In the genomic region with DNA sequence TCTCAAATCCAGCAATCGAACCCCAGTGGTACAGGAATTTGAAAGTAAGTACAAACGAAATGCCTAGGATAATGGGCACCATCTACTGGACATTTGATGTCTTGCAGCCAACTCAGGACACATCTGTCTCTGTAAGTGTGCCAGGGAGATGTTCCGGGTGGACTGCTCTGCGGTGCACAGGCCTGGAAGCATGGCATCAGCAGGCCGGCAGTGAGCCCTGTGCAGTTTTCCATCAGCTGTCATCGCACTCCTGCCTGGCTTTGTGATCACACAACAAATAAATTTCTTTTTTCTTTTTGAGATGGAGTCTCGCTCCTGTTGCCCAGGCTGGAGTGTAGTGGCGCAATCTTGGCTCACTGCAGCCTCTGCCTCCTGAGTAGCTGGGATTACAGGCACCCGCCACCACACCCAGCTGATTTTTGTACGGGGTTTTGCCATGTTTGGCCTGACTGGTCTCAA, we compare ENCODE assay signal across 8 cellular contexts.
DNase-seq lines count a peak whose midpoint lies in the region; ATAC-seq, FAIRE-seq and TF ChIP-seq lines count a peak whose summit lies in the region.

No MANE protein-coding gene starts in this region.

- H3K4me1 ChIP-seq in kidney (ENCODE audit: control insufficient read depth in 1 of 2, insufficient read depth in 1 of 2, low read depth in 1 of 2, low read length in 2 of 2): peaks cover 0 to 3% of the 10 kb centered on the region in 2 donors

- H3K4me3 ChIP-seq in NB4 (ENCODE audit: low read depth, low read length) (no peak overlapping the region), kidney (ENCODE audit: low read length in 2 of 2) (peak overlapping the region in 1 of 2 donors; percentile 37)

- no peak overlapping the region for H3K9ac ChIP-seq in kidney (ENCODE audit: low read length in 2 of 2)

- no peaks in the 10 kb centered on the region for H3K9me3 ChIP-seq in kidney (ENCODE audit: control insufficient read depth in 1 of 2, low read length in 2 of 2)

- in situ Hi-C loops in Caki2 (cut with HindIII; ENCODE audit: low pct_unique_long_range_greater_than_20kb, low sequenced_read_pairs): no loop called here

- peak; percentile 2 for DNase-seq in Caki2 (ENCODE audit: low read depth)
- peak; percentile 69 for DNase-seq in GM20000 (ENCODE audit: low spot score)
- peak; percentile 78 for DNase-seq in NB4 (ENCODE audit: low read depth)
- peak; percentile 21 for DNase-seq in T-helper 9 cell
- DNase-seq in central memory CD4-positive, alpha-beta T cell: peak; percentile 40
- DNase-seq in kidney: no peak
- DNase-seq in stimulated activated CD4-positive, alpha-beta T cell treated with anti-CD3 and anti-CD28 coated beads, Interleukin-15, amount 100 ng/mL, for 48 hours (ENCODE audit: low read depth in 2 of 2): peak; percentile 15 to 41

- intact Hi-C loops in kidney (cut with DNase I): loop anchor here (5.0 to 10.0 kb wide), 2 partner anchors 83 to 215 kb away; no protein-coding TSS in a partner anchor

- peak; percentile 70 for FAIRE-seq in kidney (lab: Jason Lieb, UNC)

- TF ChIP-seq CTCF in GM20000 (IDR thresholded peaks at IDR 0.05; ENCODE audit: extremely low read depth, missing control alignments): peak; percentile 61
- TF ChIP-seq CTCF in NB4 (IDR thresholded peaks at IDR 0.05; ENCODE audit: low read depth, low read length): peak; percentile 91
- TF ChIP-seq CTCF in kidney (IDR thresholded peaks at IDR 0.05; ENCODE audit: borderline replicate concordance, extremely low read depth, insufficient read depth): peak; percentile 83

- no peak overlapping the region for H3K27ac ChIP-seq in kidney (ENCODE audit: low read depth in 2 of 2, low read length in 2 of 2)

- H3K36me3 ChIP-seq in kidney (ENCODE audit: control insufficient read depth in 1 of 2, insufficient read depth in 2 of 2, low read length in 2 of 2): no peaks in the 10 kb centered on the region

- ATAC-seq in HG03045 (IDR thresholded peaks at IDR 0.05; ENCODE audit: unreplicated experiment): no peak

- TF ChIP-seq POLR2A in NB4 (IDR thresholded peaks at IDR 0.05; ENCODE audit: extremely low read depth, insufficient read length): no peak
